Comparison of ENCODE assay signal across 8 cellular contexts in genomic region chr17:50161023-50161910, GRCh38. TPM values are rescaled to one million over a fixed set of nuclear protein-coding genes. Genes with fewer than 3 reads are reported as not detected.
DNase-seq lines count a peak whose midpoint lies in the region; ATAC-seq and TF ChIP-seq lines count a peak whose summit lies in the region.

No MANE protein-coding gene starts in this region.

- H3K4me3 ChIP-seq in rectal smooth muscle tissue (ENCODE audit: low read length) (peak overlapping the region; percentile 75), vagina (peak overlapping the region; percentile 58 to 65)

- H3K4me3 Mint-ChIP-seq in T-helper 17 cell = peak overlapping the region; percentile 85

- H3K27ac Mint-ChIP-seq in T-helper 17 cell = peak overlapping the region; percentile 51

- in situ Hi-C loops in GM13976 (cut with MboI; ENCODE audit: low sequenced_read_pairs, unreplicated experiment) = no loop called here

- ATAC-seq in HG02870 (IDR thresholded peaks at IDR 0.05; ENCODE audit: unreplicated experiment) = peak; percentile 81
- ATAC-seq in T-helper 17 cell = peak; percentile 98

- peak overlapping the region; percentile 61 for H3K9ac ChIP-seq in rectal smooth muscle tissue (ENCODE audit: low read length)

- H3K4me1 Mint-ChIP-seq in T-helper 17 cell = peaks cover 31% of the 10 kb centered on the region

- DNase-seq in GM13976 (ENCODE audit: low spot score) (peak; percentile 99), NCI-H187 (lab: John Stamatoyannopoulos, UW) (peak; percentile 68 to 78), T-helper 17 cell (peak; percentile 93 to 96 (median 94)), hepatic stellate cell (ENCODE audit: low spot score) (peak; percentile 100), vagina (ENCODE audit: extremely low spot score in 2 of 2) (no peak)

- H3K27me3 ChIP-seq in rectal smooth muscle tissue (ENCODE audit: control insufficient read depth, insufficient read depth, low read length) (no peaks in the 10 kb centered on the region), vagina (no peaks in the 10 kb centered on the region)

- TF ChIP-seq CTCF in GM13976 (IDR thresholded peaks at IDR 0.05; ENCODE audit: borderline replicate concordance, control extremely low read depth, extremely low read depth, insufficient read depth, missing control alignments) (peak; percentile 97), vagina (IDR thresholded peaks at IDR 0.05) (peak; percentile 89 to 96 (median 96))

- intact Hi-C loops in vagina (cut with DNase I) = no loop called here

- H3K9me3 ChIP-seq in T-helper 17 cell (ENCODE audit: control insufficient read depth, low read length, poor library complexity, severe bottlenecking) (no peaks in the 10 kb centered on the region), vagina (no peaks in the 10 kb centered on the region)

- TF ChIP-seq POLR2A in vagina (IDR thresholded peaks at IDR 0.05) = peak in 1 of 2 donors; percentile 49

- H3K36me3 Mint-ChIP-seq in T-helper 17 cell (ENCODE audit: low read depth) = no peaks in the 10 kb centered on the region

- H3K27me3 Mint-ChIP-seq in T-helper 17 cell = no peaks in the 10 kb centered on the region

- H3K27ac ChIP-seq in angular gyrus (ENCODE audit: low read depth, low read length) (peak overlapping the region; percentile 74), rectal smooth muscle tissue (ENCODE audit: low read depth, low read length) (peak overlapping the region; percentile 84), vagina (peak overlapping the region; percentile 89)

- H3K4me1 ChIP-seq in rectal smooth muscle tissue (ENCODE audit: control insufficient read depth, insufficient read depth, low read length) = peaks cover 8% of the 10 kb centered on the region
- peaks cover 15% of the 10 kb centered on the region for H3K4me1 ChIP-seq in vagina

- H3K36me3 ChIP-seq in rectal smooth muscle tissue (ENCODE audit: control insufficient read depth, insufficient read depth, low read length) (no peaks in the 10 kb centered on the region), vagina (no peaks in the 10 kb centered on the region)

RNA-seq across cellular contexts. Expression of gene SGCA, which starts 4.5 kb away (rescaled TPM):
- total RNA-seq in T-helper 17 cell = not detected
- 2.2 TPM for total RNA-seq in vagina

RNA-seq across cellular contexts. Expression of gene PPP1R9B, which starts 10.8 kb away (rescaled TPM):
- total RNA-seq in T-helper 17 cell (100 to 1,000 TPM in 1 of 2 donors, 10 to 100 TPM in 1; 82.9 to 111 TPM), vagina (37.6 TPM)

RNA-seq across cellular contexts. Expression of gene SAMD14, which starts 31.3 kb away (rescaled TPM):
- total RNA-seq in T-helper 17 cell = 1 to 10 TPM; 1.7 to 5.8 TPM
- total RNA-seq in vagina = 4.4 TPM

RNA-seq across cellular contexts. Expression of gene COL1A1, which starts 40.2 kb away (rescaled TPM):
- 10 to 100 TPM; 15.4 to 16.6 TPM for total RNA-seq in T-helper 17 cell
- total RNA-seq in vagina = 171 TPM

Comparison
In these comparisons a context has a peak if more than half of its experiments do, and no peak if none do; other contexts are left out.
1. DNase-seq: peak in GM13976 (single experiment), NCI-H187 (2 of 2), T-helper 17 cell (3 of 3) and hepatic stellate cell (single experiment); none in vagina (0 of 2).
2. Peak in every context shown above with its lines, with median percentiles within 50 percentile points of each other: H3K27ac ChIP-seq.